1 cellular context compared by ENCODE assay signal in genomic region chr16:89836484-89836883, GRCh38. TPM values are rescaled to one million over a fixed set of nuclear protein-coding genes. Genes with fewer than 3 reads are reported as not detected.
"Had no signal": no experiment of that assay in that cellular context is flagged by ENCODE, and none has a peak within 500 bp of the region (broad histone marks: within the 10 kb centered on the region; RNA-seq: fewer than 3 reads in every experiment).

No MANE protein-coding gene starts in this region.

RNA-seq across cellular contexts. Expression of gene SPIRE2, which starts 8.2 kb away (rescaled TPM):
- total RNA-seq: ascending aorta had no signal
